Comparison of ENCODE assay signal across 19 cellular contexts in genomic region chr7:16891874-16892620, GRCh38. TPM values are rescaled to one million over a fixed set of nuclear protein-coding genes. Genes with fewer than 3 reads are reported as not detected.
A peak's percentile ranks its signal among the peaks of the same experiment; 100 is the strongest.
DNase-seq lines count a peak whose midpoint lies in the region; ATAC-seq and TF ChIP-seq lines count a peak whose summit lies in the region.
"Had no signal": no experiment of that assay in that cellular context is flagged by ENCODE, and none has a peak within 500 bp of the region (broad histone marks: within the 10 kb centered on the region; RNA-seq: fewer than 3 reads in every experiment).

No MANE protein-coding gene starts in this region.

- peaks cover 5% of the 10 kb centered on the region for H3K4me1 Mint-ChIP-seq in CD8-positive, alpha-beta T cell (ENCODE audit: low read depth)

- no peak overlapping the region for H3K27ac Mint-ChIP-seq in CD8-positive, alpha-beta T cell
- H3K27ac Mint-ChIP-seq: activated T-helper 1 cell treated with anti-CD3 and anti-CD28 coated beads, Interleukin-12 subunit alpha, Interleukin-12 subunit beta, Interleukin-2, Interleukin-4 antibody, amounts not matched to agents 30 ng/mL and 10 ng/mL and 1 ng/mL, durations not matched to agents 14 hours and 24 hours and 36 hours; stimulated activated naive CD8-positive, alpha-beta T cell treated with anti-CD3 and anti-CD28 coated beads, Interleukin-15, amount 100 ng/mL, for 72 hours had no signal

- H3K4me1 ChIP-seq in mucosa of stomach (ENCODE audit: control insufficient read depth, insufficient read depth, low read length) = peaks cover 14% of the 10 kb centered on the region
- no peaks in the 10 kb centered on the region for H3K4me1 ChIP-seq in CD8-positive, alpha-beta T cell (ENCODE audit: insufficient read depth, low read length)
- H3K4me1 ChIP-seq: gastroesophageal sphincter, SJCRH30 had no signal

- no peak overlapping the region for H3K9ac ChIP-seq in mucosa of stomach (ENCODE audit: low read length)

- no peaks in the 10 kb centered on the region for H3K9me3 ChIP-seq in mucosa of stomach (ENCODE audit: control insufficient read depth, low read length)
- no peaks in the 10 kb centered on the region for H3K9me3 ChIP-seq in CD8-positive, alpha-beta T cell (ENCODE audit: low read length)
- H3K9me3 ChIP-seq: gastroesophageal sphincter, SJCRH30 had no signal

- H3K36me3 Mint-ChIP-seq in CD8-positive, alpha-beta T cell = no peaks in the 10 kb centered on the region

- no peaks in the 10 kb centered on the region for H3K27me3 ChIP-seq in mucosa of stomach (ENCODE audit: control insufficient read depth, insufficient read depth, low read length)
- no peaks in the 10 kb centered on the region for H3K27me3 ChIP-seq in CD8-positive, alpha-beta T cell (ENCODE audit: insufficient read depth, low read length)
- H3K27me3 ChIP-seq: gastroesophageal sphincter, SJCRH30 had no signal

- DNase-seq in ELR (ENCODE audit: low read depth) = peak; percentile 27
- peak; percentile 63 for DNase-seq in NCI-H2081 treated with DMSO at 0.1 percent for 48 hours (lab: John Stamatoyannopoulos, UW)
- DNase-seq in NCI-H446 treated with DMSO at 0.1 percent for 48 hours (lab: John Stamatoyannopoulos, UW) = no peak
- DNase-seq in CD8-positive, alpha-beta T cell = no peak
- DNase-seq in LoVo (ENCODE audit: low spot score) = no peak
- DNase-seq: left cardiac atrium; stimulated activated CD4-positive, alpha-beta T cell treated with anti-CD3 and anti-CD28 coated beads, Interleukin-2, amount 100 ng/mL, for 24 hours had no signal

- CTCF ChIA-PET in CD8-positive, alpha-beta T cell (lab: Charles Lee) = interaction anchor here (1.5 kb wide), 1 partner anchor 26 kb away, joined by 16 read pairs; no protein-coding TSS in a partner anchor

- H3K27ac ChIP-seq in VCaP = peak overlapping the region; percentile 33; the same call in 1 of the 2 replicates
- H3K27ac ChIP-seq in CD8-positive, alpha-beta T cell (ENCODE audit: low read depth, low read length) = no peak overlapping the region
- H3K27ac ChIP-seq: epithelial cell of prostate, gastroesophageal sphincter, HL-60, SJCRH30 had no signal

- no peak for TF ChIP-seq CTCF in VCaP (conservative IDR thresholded peaks at IDR 0.05)
- TF ChIP-seq CTCF in CD8-positive, alpha-beta T cell (IDR thresholded peaks at IDR 0.05) = no peak

- H3K9me3 Mint-ChIP-seq in CD8-positive, alpha-beta T cell = no peaks in the 10 kb centered on the region
- H3K9me3 Mint-ChIP-seq: activated T-helper 1 cell treated with anti-CD3 and anti-CD28 coated beads, Interleukin-12 subunit alpha, Interleukin-12 subunit beta, Interleukin-2, Interleukin-4 antibody, amounts not matched to agents 30 ng/mL and 10 ng/mL and 1 ng/mL, durations not matched to agents 14 hours and 24 hours and 36 hours; stimulated activated naive CD8-positive, alpha-beta T cell treated with anti-CD3 and anti-CD28 coated beads, Interleukin-15, amount 100 ng/mL, for 72 hours had no signal

- no peak overlapping the region for H3K4me3 Mint-ChIP-seq in CD8-positive, alpha-beta T cell
- H3K4me3 Mint-ChIP-seq: activated T-helper 1 cell treated with anti-CD3 and anti-CD28 coated beads, Interleukin-12 subunit alpha, Interleukin-12 subunit beta, Interleukin-2, Interleukin-4 antibody, amounts not matched to agents 30 ng/mL and 10 ng/mL and 1 ng/mL, durations not matched to agents 14 hours and 24 hours and 36 hours; stimulated activated naive CD8-positive, alpha-beta T cell treated with anti-CD3 and anti-CD28 coated beads, Interleukin-15, amount 100 ng/mL, for 72 hours had no signal

- H3K36me3 ChIP-seq in mucosa of stomach (ENCODE audit: control insufficient read depth, insufficient read depth, low read length) = no peaks in the 10 kb centered on the region
- H3K36me3 ChIP-seq in CD8-positive, alpha-beta T cell (ENCODE audit: insufficient read depth, low read length) = no peaks in the 10 kb centered on the region
- H3K36me3 ChIP-seq: gastroesophageal sphincter, SJCRH30 had no signal

- no peaks in the 10 kb centered on the region for H3K27me3 Mint-ChIP-seq in CD8-positive, alpha-beta T cell (ENCODE audit: low read depth)

- POLR2A ChIA-PET in CD8-positive, alpha-beta T cell (lab: Charles Lee) = no interaction called here

- ATAC-seq in CD8-positive, alpha-beta T cell = no peak
- ATAC-seq in GM18867 (IDR thresholded peaks at IDR 0.05; ENCODE audit: unreplicated experiment) = no peak
- ATAC-seq: gastroesophageal sphincter had no signal

- intact Hi-C loops in CD8-positive, alpha-beta T cell (cut with DNase I, micrococcal nuclease) = loop anchor here (1.0 to 10.0 kb wide), 2 partner anchors 26 to 1453 kb away; no protein-coding TSS in a partner anchor

- H3K4me3 ChIP-seq in mucosa of stomach (ENCODE audit: low read length) = peak overlapping the region; percentile 2
- no peak overlapping the region for H3K4me3 ChIP-seq in CD8-positive, alpha-beta T cell (ENCODE audit: low read depth, low read length)
- H3K4me3 ChIP-seq: gastroesophageal sphincter, SJCRH30 had no signal

RNA-seq across cellular contexts. Expression of gene AGR3, which starts 10.3 kb away (rescaled TPM):
- total RNA-seq in CD8-positive, alpha-beta T cell = not detected
- total RNA-seq: activated CD8-positive, alpha-beta memory T cell treated with anti-CD3 and anti-CD28 coated beads for 36 hours; activated T-helper 1 cell treated with anti-CD3 and anti-CD28 coated beads, Interleukin-12 subunit alpha, Interleukin-12 subunit beta, Interleukin-2, Interleukin-4 antibody, amounts not matched to agents 30 ng/mL and 10 ng/mL and 1 ng/mL, durations not matched to agents 14 hours and 24 hours and 36 hours; dermis microvascular lymphatic vessel endothelial cell; left cardiac atrium; omental fat pad; SJCRH30 had no signal

Comparison
In these comparisons a context has a peak if more than half of its experiments do, and no peak if none do; other contexts are left out.
1. DNase-seq: peak in ELR (single experiment) and NCI-H2081 treated with DMSO at 0.1 percent for 48 hours (single experiment); none in NCI-H446 treated with DMSO at 0.1 percent for 48 hours (single experiment), CD8-positive, alpha-beta T cell (0 of 7) and LoVo (single experiment).